In the genomic region with DNA sequence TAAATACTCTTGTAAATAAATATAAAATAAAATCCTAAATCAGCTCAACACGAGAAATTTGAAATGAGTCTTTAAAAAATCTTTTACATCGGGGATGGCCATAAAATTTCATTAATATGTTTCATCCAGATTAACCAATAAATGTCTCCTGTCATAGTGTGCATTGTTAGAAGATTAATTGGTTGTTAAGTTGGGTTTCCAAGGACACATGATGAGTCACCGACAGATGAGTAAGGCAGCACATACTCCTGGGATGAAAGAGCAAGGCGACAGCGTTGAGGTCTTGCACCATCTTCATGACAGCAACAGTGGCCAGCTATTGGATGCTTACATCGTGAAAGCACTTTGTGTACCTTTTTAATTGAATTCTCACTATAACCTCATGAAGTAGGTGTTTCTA, we compare ENCODE assay signal across 10 cellular contexts.
DNase-seq lines count a peak whose midpoint lies in the region; ATAC-seq, FAIRE-seq and TF ChIP-seq lines count a peak whose summit lies in the region.
"Had no signal": no experiment of that assay in that cellular context is flagged by ENCODE, and none has a peak within 500 bp of the region (broad histone marks: within the 10 kb centered on the region; RNA-seq: fewer than 3 reads in every experiment).

No MANE protein-coding gene starts in this region.

- no peak overlapping the region for H4K8ac ChIP-seq in trophoblast cell (ENCODE audit: low read depth, low read length)

- no peak overlapping the region for H3K4me3 ChIP-seq in trophoblast cell (ENCODE audit: low read depth, low read length)

- H3K27me3 ChIP-seq in trophoblast cell (ENCODE audit: insufficient read depth, low read length): no peaks in the 10 kb centered on the region

- H3K4ac ChIP-seq in trophoblast cell (ENCODE audit: low read depth, low read length): no peak overlapping the region

- no peak overlapping the region for H4K12ac ChIP-seq in trophoblast cell (ENCODE audit: low read depth, low read length)

- no peak overlapping the region for H3K9ac ChIP-seq in trophoblast cell (ENCODE audit: low read length)

- no peak overlapping the region for H3K4me2 ChIP-seq in trophoblast cell (ENCODE audit: low read length)

- TF ChIP-seq POLR2A in GM12892 (IDR thresholded peaks at IDR 0.05; ENCODE audit: low read depth, low read length): no peak

- ATAC-seq in GM21528 (IDR thresholded peaks at IDR 0.05; ENCODE audit: low FRiP score, unreplicated experiment) (no peak), GM19328 (IDR thresholded peaks at IDR 0.05; ENCODE audit: unreplicated experiment) (no peak)
- ATAC-seq: naive thymus-derived CD4-positive, alpha-beta T cell had no signal

- H3K79me2 ChIP-seq in trophoblast cell (ENCODE audit: control insufficient read depth, insufficient read depth, low read length, poor library complexity): no peaks in the 10 kb centered on the region

- FAIRE-seq in GM12892 (lab: Jason Lieb, UNC): no peak

- no peak overlapping the region for H3K27ac ChIP-seq in trophoblast cell (ENCODE audit: low read depth, low read length)
- H3K27ac ChIP-seq: 22Rv1 had no signal

- no peak overlapping the region for H3K14ac ChIP-seq in trophoblast cell (ENCODE audit: low read length)

- H2BK5ac ChIP-seq in trophoblast cell (ENCODE audit: low read depth, low read length, poor library complexity): no peak overlapping the region

- DNase-seq in NCI-H1417 (lab: John Stamatoyannopoulos, UW) (peak in 2 of 3 experiments; percentile 33 to 74), NCI-H1417 treated with DMSO at 0.1 percent for 48 hours (lab: John Stamatoyannopoulos, UW) (no peak), NCI-H1436 treated with DMSO at 0.1 percent for 48 hours (lab: John Stamatoyannopoulos, UW) (peak; percentile 38), dedifferentiated amniotic fluid mesenchymal stem cell (ENCODE audit: extremely low spot score) (peak; percentile 69), trophoblast cell (peak; percentile 19 to 47), GM12892 (ENCODE audit: insufficient read length) (no peak)
- DNase-seq: naive thymus-derived CD4-positive, alpha-beta T cell had no signal

- no CpG with 5 or more reads among the region's 6 CpGs for WGBS in trophoblast cell (ENCODE audit: extremely low coverage, insufficient coverage, insufficient read length)

- peaks cover 2% of the 10 kb centered on the region for H3K79me1 ChIP-seq in trophoblast cell (ENCODE audit: low read length)

- no peak overlapping the region for H4K91ac ChIP-seq in trophoblast cell (ENCODE audit: low read depth, low read length)

- H2AFZ ChIP-seq in trophoblast cell (ENCODE audit: insufficient read depth, low read length, poor library complexity): no peak overlapping the region

- H3K36me3 ChIP-seq in trophoblast cell (ENCODE audit: control insufficient read depth in 1 of 2, insufficient read depth in 2 of 2, low read length in 2 of 2): no peaks in the 10 kb centered on the region

- peaks cover 0 to 4% of the 10 kb centered on the region in 2 experiments for H3K4me1 ChIP-seq in trophoblast cell (ENCODE audit: control insufficient read depth in 1 of 2, insufficient read depth in 2 of 2, low read length in 2 of 2)

- no peak overlapping the region for H3K18ac ChIP-seq in trophoblast cell (ENCODE audit: low read length)

- no peak overlapping the region for H2AK5ac ChIP-seq in trophoblast cell (ENCODE audit: low read length)

- H2BK120ac ChIP-seq in trophoblast cell (ENCODE audit: insufficient read depth, low read length, poor library complexity): no peak overlapping the region

- no peak overlapping the region for H2BK12ac ChIP-seq in trophoblast cell (ENCODE audit: low read length)

- H3K23ac ChIP-seq in trophoblast cell (ENCODE audit: low read length): no peak overlapping the region

- no peaks in the 10 kb centered on the region for H3K9me3 ChIP-seq in trophoblast cell (ENCODE audit: insufficient read depth, low read depth, low read length)

Comparison
In these comparisons a context has a peak if more than half of its experiments do, and no peak if none do; other contexts are left out.
1. DNase-seq: peak in NCI-H1417 (2 of 3), NCI-H1436 treated with DMSO at 0.1 percent for 48 hours (single experiment), dedifferentiated amniotic fluid mesenchymal stem cell (single experiment) and trophoblast cell (2 of 2); none in NCI-H1417 treated with DMSO at 0.1 percent for 48 hours (single experiment) and GM12892 (single experiment).